18 cellular contexts compared by ENCODE assay signal in the genomic region with DNA sequence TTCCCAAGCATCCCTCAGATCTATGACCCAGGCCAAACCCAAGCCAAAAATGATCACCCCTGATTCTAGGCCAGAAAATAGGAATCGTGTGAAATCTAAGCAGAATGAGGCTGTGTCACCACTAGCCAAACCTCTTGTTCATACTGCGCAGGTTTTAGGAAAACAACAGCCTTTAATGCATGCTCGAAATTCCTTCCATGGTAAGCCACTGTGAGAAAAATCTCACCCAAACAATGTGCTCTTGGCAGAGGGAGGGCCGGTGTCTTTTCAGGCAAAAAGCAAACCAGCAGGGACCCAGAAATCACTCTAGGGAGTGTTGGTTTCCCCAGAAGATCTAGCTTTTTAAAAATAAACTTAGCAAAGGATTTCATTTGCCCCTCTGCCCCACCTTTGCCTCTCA.
A peak's percentile ranks its signal among the peaks of the same experiment; 100 is the strongest.
DNase-seq lines count a peak whose midpoint lies in the region; TF ChIP-seq lines count a peak whose summit lies in the region.
"Had no signal": no experiment of that assay in that cellular context is flagged by ENCODE, and none has a peak within 500 bp of the region (broad histone marks: within the 10 kb centered on the region; RNA-seq: fewer than 3 reads in every experiment).

No MANE protein-coding gene starts in this region.

- H3K36me3 ChIP-seq in H7 (replicated peaks; ENCODE audit: control insufficient read depth, insufficient read depth, low read length), result no peaks in the 10 kb centered on the region
- no peaks in the 10 kb centered on the region for H3K36me3 ChIP-seq in brain microvascular endothelial cell (replicated peaks)
- no peaks in the 10 kb centered on the region for H3K36me3 ChIP-seq in colonic mucosa
- H3K36me3 ChIP-seq: suprapubic skin had no signal

- in situ Hi-C loops in brain microvascular endothelial cell (cut with HindIII; ENCODE audit: low pct_ligation_motif_present, low sequenced_read_pairs), result no loop called here

- intact Hi-C loops in colonic mucosa (cut with DNase I), result no loop called here

- H3K27me3 ChIP-seq in H7 (ENCODE audit: control insufficient read depth, insufficient read depth, low read length), result no peaks in the 10 kb centered on the region
- no peaks in the 10 kb centered on the region for H3K27me3 ChIP-seq in brain microvascular endothelial cell (replicated peaks)
- no peaks in the 10 kb centered on the region for H3K27me3 ChIP-seq in colonic mucosa
- H3K27me3 ChIP-seq: suprapubic skin had no signal

- H3K9ac ChIP-seq in colonic mucosa (ENCODE audit: low read depth in 2 of 2, low read length in 2 of 2), result no peak overlapping the region

- TF ChIP-seq CTCF in brain microvascular endothelial cell (IDR thresholded peaks at IDR 0.05; ENCODE audit: low read depth, low read length, missing control alignments) (no peak), retinal pigment epithelial cell (conservative IDR thresholded peaks at IDR 0.05; ENCODE audit: low read depth, low read length) (no peak), colonic mucosa (IDR thresholded peaks at IDR 0.05) (no peak)

- DNase-seq in H7 (peak; percentile 76), brain microvascular endothelial cell (peak; percentile 87), iPS DF 19.7 (ENCODE audit: low read depth, low spot score) (peak; percentile 33), retinal pigment epithelial cell (ENCODE audit: low read depth) (peak; percentile 89), colonic mucosa (no peak), NCI-H187 treated with DMSO at 0.1 percent for 48 hours (lab: John Stamatoyannopoulos, UW) (no peak), DMS153 treated with DMSO at 0.1 percent for 48 hours (lab: John Stamatoyannopoulos, UW; ENCODE audit: unreplicated experiment) (no peak), HuH-7 (ENCODE audit: low spot score) (no peak)
- DNase-seq: activated CD8-positive, alpha-beta T cell treated with anti-CD3 and anti-CD28 coated beads, Interleukin-2, amount 10 ng/mL, durations not matched to agents 7 days and 5 days; activated naive CD8-positive, alpha-beta T cell treated with anti-CD3 and anti-CD28 coated beads, Interleukin-2, amount 10 ng/mL, durations not matched to agents 7 days and 5 days; kidney glomerular epithelial cell; midbrain; NCI-H1930; NCI-H446 treated with DMSO at 0.1 percent for 48 hours; nucleus accumbens; T-cell had no signal

- H3K4me3 ChIP-seq in H7 (ENCODE audit: insufficient read depth, low read depth, low read length) (no peak overlapping the region), brain microvascular endothelial cell (ENCODE audit: low read depth, low read length) (no peak overlapping the region), retinal pigment epithelial cell (ENCODE audit: low read length) (no peak overlapping the region), colonic mucosa (no peak overlapping the region)
- H3K4me3 ChIP-seq: skin epidermis, suprapubic skin had no signal

- H3K9me3 ChIP-seq in colonic mucosa, result no peaks in the 10 kb centered on the region
- H3K9me3 ChIP-seq: suprapubic skin had no signal

- no peaks in the 10 kb centered on the region for H3K4me1 ChIP-seq in colonic mucosa

- H3K27ac ChIP-seq in brain microvascular endothelial cell (peak overlapping the region; percentile 63), colonic mucosa (no peak overlapping the region)
- H3K27ac ChIP-seq: suprapubic skin had no signal

Comparison
In these comparisons a context has a peak if more than half of its experiments do, and no peak if none do; other contexts are left out.
1. DNase-seq: peak in H7 (single experiment), brain microvascular endothelial cell (single experiment), iPS DF 19.7 (single experiment) and retinal pigment epithelial cell (single experiment); none in colonic mucosa (single experiment), NCI-H187 treated with DMSO at 0.1 percent for 48 hours (single experiment), DMS153 treated with DMSO at 0.1 percent for 48 hours (single experiment) and HuH-7 (single experiment).